Comparison of ENCODE assay signal across 30 cellular contexts in the genomic region with DNA sequence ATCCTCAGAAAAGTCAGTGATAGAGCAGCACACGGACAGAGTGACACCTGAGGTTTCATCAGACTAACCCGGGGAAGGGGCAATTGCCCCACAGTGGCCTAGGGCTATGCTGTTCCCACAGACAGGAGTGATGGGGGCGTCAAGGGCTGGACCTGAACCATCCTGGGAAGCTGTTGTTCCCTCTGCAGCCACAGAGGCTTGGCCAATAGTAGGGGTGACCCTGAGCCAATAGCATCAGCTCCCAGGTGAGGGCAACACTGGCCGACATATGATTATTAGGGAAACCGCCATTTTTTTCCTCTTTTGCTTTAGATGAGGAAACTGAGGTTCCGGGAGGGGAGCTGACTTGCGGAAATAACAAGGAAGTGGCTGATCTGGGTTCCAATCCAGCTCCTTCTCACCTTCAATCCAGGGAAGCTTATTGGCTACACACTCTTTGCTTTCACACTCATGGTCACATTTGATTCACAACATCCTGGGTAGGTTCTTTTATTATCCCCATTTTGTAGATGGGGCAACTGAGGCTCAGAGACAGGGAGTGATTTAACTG.
"Had no signal": no experiment of that assay in that cellular context is flagged by ENCODE, and none has a peak within 500 bp of the region (broad histone marks: within the 10 kb centered on the region; RNA-seq: fewer than 3 reads in every experiment).

No MANE protein-coding gene starts in this region.

- DNase-seq: activated B cell treated with CpG ODN at 0.5 μM for 24 hours; activated CD4-positive, alpha-beta T cell treated with anti-CD3 and anti-CD28 coated beads for 48 hours; activated CD4-positive, alpha-beta T cell treated with anti-CD3 and anti-CD28 coated beads, Interleukin-2, amount 50 U/mL, for 1 hour; activated CD4-positive, alpha-beta T cell treated with anti-CD3 and anti-CD28 coated beads, Interleukin-2, amount 50 U/mL, for 48 hours; activated CD8-positive, alpha-beta memory T cell treated with anti-CD3 and anti-CD28 coated beads for 24 hours; activated CD8-positive, alpha-beta T cell treated with anti-CD3 and anti-CD28 coated beads for 36 hours; activated effector memory CD4-positive, alpha-beta T cell treated with Interleukin-2 at 50 U/mL for 16 hours; activated gamma-delta T cell treated with Interleukin-2 at 50 U/mL for 16 hours; activated naive CD4-positive, alpha-beta T cell treated with anti-CD3 and anti-CD28 coated beads, Interleukin-2, amount 50 U/mL, for 16 hours; activated naive CD4-positive, alpha-beta T cell treated with Interleukin-2 at 50 U/mL for 16 hours; activated T-cell treated with anti-CD3 and anti-CD28 coated beads, Interleukin-2, amount 50 U/mL, for 4 hours; amniotic stem cell; anterior cingulate cortex; brain microvascular endothelial cell; dorsolateral prefrontal cortex; effector memory CD4-positive, alpha-beta T cell; endodermal cell; foreskin fibroblast; head of caudate nucleus; T1000; WERI-Rb-1 had no signal

- H3K4me3 Mint-ChIP-seq: activated B cell treated with CpG ODN at 0.5 μM for 24 hours; activated CD8-positive, alpha-beta T cell treated with anti-CD3 and anti-CD28 coated beads for 36 hours; activated naive CD8-positive, alpha-beta T cell; activated T-cell treated with anti-CD3 and anti-CD28 coated beads, Interleukin-2, amount 50 U/mL, for 4 hours; activated T-helper 17 cell treated with anti-CD3 and anti-CD28 coated beads, Interleukin-2, amount 50 U/mL, for 72 hours; central memory CD8-positive, alpha-beta T cell; dendritic cell treated with granulocyte-macrophage colony-stimulating factor and Interleukin-4, amounts not matched to agents 40 ng/mL and 50 ng/mL, for 4 days; endodermal cell had no signal

- ATAC-seq: activated CD4-positive, CD25-positive, alpha-beta regulatory T cell treated with anti-CD3 and anti-CD28 coated beads, Interleukin-2, amount 50 U/mL, for 24 hours; activated CD8-positive, alpha-beta T cell treated with anti-CD3 and anti-CD28 coated beads for 36 hours; activated T-cell treated with anti-CD3 and anti-CD28 coated beads, Interleukin-2, amount 50 U/mL, for 4 hours; activated T-helper 17 cell treated with anti-CD3 and anti-CD28 coated beads, Interleukin-2, amount 50 U/mL, for 72 hours; esophagus mucosa had no signal

- H3K36me3 ChIP-seq: brain microvascular endothelial cell, WERI-Rb-1 had no signal

- FAIRE-seq: astrocyte, bronchial epithelial cell had no signal

- H3K4me1 Mint-ChIP-seq: activated B cell treated with CpG ODN at 0.5 μM for 24 hours; activated T-helper 17 cell treated with anti-CD3 and anti-CD28 coated beads, Interleukin-2, amount 50 U/mL, for 72 hours; central memory CD8-positive, alpha-beta T cell had no signal

- H3K27me3 ChIP-seq: brain microvascular endothelial cell had no signal

- H3K4me3 ChIP-seq: coronary artery, dorsolateral prefrontal cortex had no signal

- H3K27ac ChIP-seq: brain microvascular endothelial cell, coronary artery, dorsolateral prefrontal cortex, WERI-Rb-1 had no signal

- H3K27ac Mint-ChIP-seq: activated B cell treated with CpG ODN at 0.5 μM for 24 hours; activated CD8-positive, alpha-beta T cell treated with anti-CD3 and anti-CD28 coated beads for 36 hours; activated naive CD8-positive, alpha-beta T cell; activated T-helper 17 cell treated with anti-CD3 and anti-CD28 coated beads, Interleukin-2, amount 50 U/mL, for 72 hours; dendritic cell treated with granulocyte-macrophage colony-stimulating factor and Interleukin-4, amounts not matched to agents 40 ng/mL and 50 ng/mL, for 4 days; endodermal cell had no signal

- H3K36me3 Mint-ChIP-seq: activated naive CD8-positive, alpha-beta T cell had no signal

- H3K9me3 Mint-ChIP-seq: activated B cell treated with CpG ODN at 0.5 μM for 24 hours; activated CD8-positive, alpha-beta T cell treated with anti-CD3 and anti-CD28 coated beads for 36 hours; activated T-cell treated with anti-CD3 and anti-CD28 coated beads, Interleukin-2, amount 50 U/mL, for 4 hours; activated T-helper 17 cell treated with anti-CD3 and anti-CD28 coated beads, Interleukin-2, amount 50 U/mL, for 72 hours; central memory CD8-positive, alpha-beta T cell; dendritic cell treated with granulocyte-macrophage colony-stimulating factor and Interleukin-4, amounts not matched to agents 40 ng/mL and 50 ng/mL, for 4 days; endodermal cell had no signal
